In genomic region chr14:76720382-76720813, GRCh38 we compare ENCODE assay signal across 8 cellular contexts. TPM values are rescaled to one million over a fixed set of nuclear protein-coding genes. Genes with fewer than 3 reads are reported as not detected.
DNase-seq lines count a peak whose midpoint lies in the region; ATAC-seq and TF ChIP-seq lines count a peak whose summit lies in the region.

No MANE protein-coding gene starts in this region.

- no peak overlapping the region for H3K27ac ChIP-seq in mesendoderm (ENCODE audit: low read depth, low read length)

- H3K79me2 ChIP-seq in mesendoderm (ENCODE audit: control insufficient read depth, insufficient read depth, low read length) = no peaks in the 10 kb centered on the region

- H2BK5ac ChIP-seq in mesendoderm (ENCODE audit: low read length) = no peak overlapping the region

- H3K4me3 ChIP-seq in choroid plexus epithelial cell (ENCODE audit: low read depth, low read length) = no peak overlapping the region
- H3K4me3 ChIP-seq in mesendoderm (ENCODE audit: low read length) = no peak overlapping the region

- TF ChIP-seq CTCF in choroid plexus epithelial cell (conservative IDR thresholded peaks at IDR 0.05; ENCODE audit: low read depth, low read length) = no peak

- no peak overlapping the region for H3K18ac ChIP-seq in mesendoderm (ENCODE audit: low read length)

- no peak overlapping the region for H2AK5ac ChIP-seq in mesendoderm (ENCODE audit: low read length)

- no peak overlapping the region for H3K4me2 ChIP-seq in mesendoderm (ENCODE audit: low read length)

- H3K36me3 ChIP-seq in mesendoderm (ENCODE audit: control insufficient read depth, insufficient read depth, low read length) = no peaks in the 10 kb centered on the region

- H3K79me1 ChIP-seq in mesendoderm (ENCODE audit: low read length) = no peaks in the 10 kb centered on the region

- no peaks in the 10 kb centered on the region for H3K27me3 ChIP-seq in mesendoderm (ENCODE audit: insufficient read depth, low read length, poor library complexity)

- no peak overlapping the region for H2BK120ac ChIP-seq in mesendoderm (ENCODE audit: low read depth, low read length)

- H3K9ac ChIP-seq in mesendoderm (ENCODE audit: low read length) = no peak overlapping the region

- H4K8ac ChIP-seq in mesendoderm (ENCODE audit: low read depth, low read length) = no peak overlapping the region

- peak; percentile 42 for DNase-seq in COR-L47 (lab: John Stamatoyannopoulos, UW)
- DNase-seq in NCI-H1092 (lab: John Stamatoyannopoulos, UW) = peak; percentile 60
- DNase-seq in choroid plexus epithelial cell (ENCODE audit: low read depth) = peak; percentile 70
- peak; percentile 71 for DNase-seq in mesendoderm
- no peak for DNase-seq in superior temporal gyrus (ENCODE audit: extremely low spot score)

- H3K56ac ChIP-seq in mesendoderm (ENCODE audit: low read length) = peak overlapping the region; percentile 46

- H4K5ac ChIP-seq in mesendoderm (ENCODE audit: low read length) = no peak overlapping the region

- no peak overlapping the region for H3K4ac ChIP-seq in mesendoderm (ENCODE audit: low read depth, low read length)

- ATAC-seq in GM21390 (IDR thresholded peaks at IDR 0.05; ENCODE audit: unreplicated experiment) (peak; percentile 79), HG02840 (IDR thresholded peaks at IDR 0.05; ENCODE audit: low FRiP score, unreplicated experiment) (no peak), GM18867 (IDR thresholded peaks at IDR 0.05; ENCODE audit: unreplicated experiment) (no peak)

- H3K4me1 ChIP-seq in mesendoderm (ENCODE audit: control insufficient read depth, low read depth, low read length) = no peaks in the 10 kb centered on the region

- no peak overlapping the region for H2BK15ac ChIP-seq in mesendoderm (replicated peaks; ENCODE audit: low read depth)

- H3K23ac ChIP-seq in mesendoderm (ENCODE audit: low read length) = no peak overlapping the region

- no CpG with 5 or more reads among the region's 3 CpGs for WGBS in mesendoderm (ENCODE audit: extremely low coverage, insufficient coverage, low lambda C conversion rate)

RNA-seq across cellular contexts. Expression of gene VASH1, which starts 40.9 kb away (rescaled TPM):
- 1.7 TPM for polyA plus RNA-seq in mesendoderm (2013, experiment 1 of 2)
- polyA plus RNA-seq in mesendoderm (2013, experiment 2 of 2) = 1.3 TPM
